ENCODE assay signal across 1 cellular context in the genomic region with DNA sequence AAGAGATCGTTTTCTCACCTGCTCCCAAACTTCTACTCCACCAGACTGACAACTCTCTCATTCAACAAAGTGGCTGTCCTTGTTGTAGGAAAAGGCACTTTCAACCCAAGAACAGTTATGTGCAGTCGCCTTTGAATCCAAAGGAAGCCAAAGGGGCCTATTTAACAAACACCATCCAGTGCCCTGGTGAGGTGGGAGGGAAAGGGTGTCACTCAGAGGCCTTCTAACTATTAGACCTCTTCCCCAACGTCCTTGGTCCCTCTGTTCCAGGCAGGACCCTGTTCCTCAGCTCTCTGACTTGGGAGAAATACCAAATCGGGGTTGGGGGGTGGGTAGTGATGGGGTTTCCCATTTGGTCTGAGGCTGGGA.
TF ChIP-seq lines count a peak whose summit lies in the region.

No MANE protein-coding gene starts in this region.

TF ChIP-seq in H1, 55 proteins besides CTCF, POLR2A, EP300 and RAD21 (continued from another document):
- TF ChIP-seq KDM5A (IDR thresholded peaks at IDR 0.05; ENCODE audit: low read length) = no peak
- no peak for TF ChIP-seq POLR2AphosphoS5 (IDR thresholded peaks at IDR 0.05; ENCODE audit: low read depth, low read length)
- TF ChIP-seq CREB1 (IDR thresholded peaks at IDR 0.05) = no peak
